ENCODE assay signal across 28 cellular contexts in the genomic region with DNA sequence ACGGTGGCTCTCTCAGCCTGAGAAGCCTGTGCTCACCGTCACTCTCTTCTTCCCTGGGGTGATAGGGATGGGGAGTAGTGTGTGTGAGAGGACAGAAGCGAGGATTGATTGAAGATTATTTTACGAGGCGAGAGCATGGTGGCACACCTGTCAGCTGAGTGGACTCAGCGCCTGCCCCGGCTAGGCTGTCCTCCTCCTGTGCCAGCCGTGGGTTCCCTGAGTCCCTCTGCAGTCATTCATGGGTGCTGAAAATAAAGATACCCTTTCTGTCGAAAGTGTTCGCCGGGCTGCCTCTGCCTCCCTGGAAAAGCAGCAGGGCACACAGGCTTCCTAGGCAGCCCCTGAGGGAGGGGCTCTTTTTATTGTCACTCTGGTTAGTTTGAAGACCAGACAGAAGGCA.
DNase-seq lines count a peak whose midpoint lies in the region; ATAC-seq and TF ChIP-seq lines count a peak whose summit lies in the region.
"Had no signal": no experiment of that assay in that cellular context is flagged by ENCODE, and none has a peak within 500 bp of the region (broad histone marks: within the 10 kb centered on the region; RNA-seq: fewer than 3 reads in every experiment).

No MANE protein-coding gene starts in this region.

- H3K4me3 ChIP-seq in ascending aorta: no peak overlapping the region
- H3K4me3 ChIP-seq in right cardiac atrium (ENCODE audit: low read length): no peak overlapping the region
- H3K4me3 ChIP-seq in thyroid gland (replicated peaks in 1 of 3): no peak overlapping the region
- H3K4me3 ChIP-seq: body of pancreas, gastroesophageal sphincter, HAP-1, mucosa of descending colon, smooth muscle cell, tibial nerve had no signal

- peak overlapping the region in 2 of 3 experiments; percentile 42 to 62; a peak in 3 of 7 replicates for H3K27ac Mint-ChIP-seq in H9
- H3K27ac Mint-ChIP-seq: activated naive CD4-positive, alpha-beta T cell treated with anti-CD3 and anti-CD28 coated beads for 36 hours; activated T-helper 1 cell treated with anti-CD3 and anti-CD28 coated beads, Interleukin-12 subunit alpha, Interleukin-12 subunit beta, Interleukin-2, Interleukin-4 antibody, amounts not matched to agents 30 ng/mL and 10 ng/mL and 1 ng/mL, durations not matched to agents 14 hours and 24 hours and 36 hours; natural killer cell; stimulated activated naive CD8-positive, alpha-beta T cell treated with anti-CD3 and anti-CD28 coated beads, Interleukin-15, Interleukin-2, amounts not matched to agents 100 ng/mL and 50 ng/mL, for 24 hours had no signal

- no peak overlapping the region for H3K4ac ChIP-seq in H9 (ENCODE audit: low read depth, low read length)

- no peaks in the 10 kb centered on the region for H3K9me3 Mint-ChIP-seq in H9
- H3K9me3 Mint-ChIP-seq: activated naive CD4-positive, alpha-beta T cell treated with anti-CD3 and anti-CD28 coated beads for 36 hours; activated T-helper 1 cell treated with anti-CD3 and anti-CD28 coated beads, Interleukin-12 subunit alpha, Interleukin-12 subunit beta, Interleukin-2, Interleukin-4 antibody, amounts not matched to agents 30 ng/mL and 10 ng/mL and 1 ng/mL, durations not matched to agents 14 hours and 24 hours and 36 hours; natural killer cell; stimulated activated naive CD8-positive, alpha-beta T cell treated with anti-CD3 and anti-CD28 coated beads, Interleukin-15, Interleukin-2, amounts not matched to agents 100 ng/mL and 50 ng/mL, for 24 hours had no signal

- no peak overlapping the region for H2BK120ac ChIP-seq in H9 (ENCODE audit: low read depth, low read length, poor library complexity, severe bottlenecking)

- H3K36me3 Mint-ChIP-seq in H9 (ENCODE audit: insufficient read depth in 1 of 3, low read depth in 3 of 3): no peaks in the 10 kb centered on the region
- H3K36me3 Mint-ChIP-seq: natural killer cell had no signal

- peaks cover 6% of the 10 kb centered on the region for H3K79me1 ChIP-seq in H9 (ENCODE audit: insufficient read depth, low read depth, low read length, poor library complexity, severe bottlenecking)

- no peak overlapping the region for H2BK12ac ChIP-seq in H9 (ENCODE audit: insufficient read length, low read depth, low read length)

- H3K56ac ChIP-seq in H9 (ENCODE audit: insufficient read length, low read depth, low read length): no peak overlapping the region

- H2BK15ac ChIP-seq in H9 (ENCODE audit: low read depth, low read length): no peak overlapping the region

- H3K9me3 ChIP-seq in H9 (ENCODE audit: control insufficient read depth, low read depth, low read length) (no peaks in the 10 kb centered on the region), ascending aorta (no peaks in the 10 kb centered on the region), right cardiac atrium (ENCODE audit: control insufficient read depth, low read length) (no peaks in the 10 kb centered on the region), thyroid gland (no peaks in the 10 kb centered on the region)
- H3K9me3 ChIP-seq: body of pancreas, Caco-2, gastroesophageal sphincter, HAP-1, mucosa of descending colon, tibial nerve had no signal

- no peak overlapping the region for H2AFZ ChIP-seq in H9 (ENCODE audit: low read length)
- H2AFZ ChIP-seq: parathyroid adenoma had no signal

- no CpG with 5 or more reads among the region's 11 CpGs for WGBS in H9 (ENCODE audit: extremely low coverage, insufficient read length, low lambda C conversion rate)
- WGBS in right cardiac atrium: 69% methylated on average over 11 of the region's 11 CpGs
- WGBS in thyroid gland, 2 donors: 80 to 89% methylated on average over 11 of the region's 11 CpGs

- H3K14ac ChIP-seq in H9 (ENCODE audit: insufficient read depth, low read length): no peak overlapping the region

- no peaks in the 10 kb centered on the region for H3K27me3 ChIP-seq in H9 (ENCODE audit: insufficient read depth, low read length)
- H3K27me3 ChIP-seq in ascending aorta: no peaks in the 10 kb centered on the region
- H3K27me3 ChIP-seq in right cardiac atrium (ENCODE audit: control insufficient read depth, insufficient read depth): no peaks in the 10 kb centered on the region
- no peaks in the 10 kb centered on the region for H3K27me3 ChIP-seq in thyroid gland
- H3K27me3 ChIP-seq: body of pancreas, gastroesophageal sphincter, tibial nerve had no signal

- H2BK5ac ChIP-seq in H9 (ENCODE audit: insufficient read length, low read length): no peak overlapping the region

- DNase-seq in H9: no peak
- no peak for DNase-seq in ascending aorta (ENCODE audit: low spot score in 2 of 2)
- DNase-seq in right cardiac atrium: peak in 1 of 3 donors; percentile 57
- DNase-seq in thyroid gland: no peak
- no peak for DNase-seq in NK-92 treated with Interleukin-12 subunit alpha and Interleukin-12 subunit beta, amount 100 ng/mL, for 24 hours (lab: John Stamatoyannopoulos, UW)
- DNase-seq in NCI-H2081 (lab: John Stamatoyannopoulos, UW): no peak
- no peak for DNase-seq in activated T-cell treated with anti-CD3 and anti-CD28 coated beads, Interleukin-2, amount 50 U/mL, for 48 hours
- DNase-seq: activated CD4-positive, alpha-beta T cell treated with anti-CD3 and anti-CD28 coated beads, Interleukin-2, amount 50 U/mL, for 4 hours; activated CD4-positive, CD25-positive, alpha-beta regulatory T cell; activated naive CD4-positive, alpha-beta T cell treated with anti-CD3 and anti-CD28 coated beads for 36 hours; body of pancreas; Caco-2; cerebellar nuclear complex; hippocampal formation; mucosa of descending colon; natural killer cell; NCI-H1436; NCI-H446 treated with DMSO at 0.1 percent for 48 hours; NCI-H82; T-helper 1 cell had no signal

- H3K9ac ChIP-seq in H9 (ENCODE audit: extremely low read depth, insufficient read length, low read length): no peak overlapping the region
- H3K9ac ChIP-seq: parathyroid adenoma had no signal

- intact Hi-C loops in ascending aorta (cut with DNase I): loop anchor here (5.0 kb wide), 1 partner anchor 174 kb away; no protein-coding TSS in a partner anchor
- intact Hi-C loops in right cardiac atrium (cut with DNase I): no loop called here
- intact Hi-C loops in thyroid gland (cut with DNase I): no loop called here

- H4K5ac ChIP-seq in H9 (ENCODE audit: insufficient read length, low read depth, low read length): no peak overlapping the region

- no peak overlapping the region for H3K23ac ChIP-seq in H9 (ENCODE audit: insufficient read length, low read depth, low read length)

- H3K4me2 ChIP-seq in H9 (ENCODE audit: insufficient read depth, insufficient read length, low read length): no peak overlapping the region
- H3K4me2 ChIP-seq: smooth muscle cell had no signal

- peaks cover 24% of the 10 kb centered on the region; the same call in 1 of the 2 replicates for H3K79me2 ChIP-seq in H9 (ENCODE audit: insufficient read depth, low read length)

- H3K27ac ChIP-seq in H9 (ENCODE audit: insufficient read length, low read depth, low read length) (no peak overlapping the region), ascending aorta (peak overlapping the region; percentile 76 to 85), right cardiac atrium (ENCODE audit: low read length) (peak overlapping the region; percentile 25), thyroid gland (peak overlapping the region; percentile 37 to 62 (median 51))
- H3K27ac ChIP-seq: body of pancreas, C4-2B, parathyroid adenoma, tibial nerve had no signal

- no peaks in the 10 kb centered on the region for H3K27me3 Mint-ChIP-seq in H9 (ENCODE audit: low read depth)
- H3K27me3 Mint-ChIP-seq: stimulated activated naive CD8-positive, alpha-beta T cell treated with anti-CD3 and anti-CD28 coated beads, Interleukin-15, Interleukin-2, amounts not matched to agents 100 ng/mL and 50 ng/mL, for 24 hours had no signal

- H3K36me3 ChIP-seq in ascending aorta (no peaks in the 10 kb centered on the region), thyroid gland (no peaks in the 10 kb centered on the region)
- H3K36me3 ChIP-seq: gastroesophageal sphincter, HAP-1, tibial nerve had no signal

- H3K4me1 ChIP-seq in H9 (ENCODE audit: insufficient read depth, low read length) (peaks cover 7% of the 10 kb centered on the region; the same call in 1 of the 2 replicates), ascending aorta (peaks cover 10 to 48% of the 10 kb centered on the region in 2 donors), right cardiac atrium (ENCODE audit: control insufficient read depth, insufficient read depth, low read length) (peaks cover 9% of the 10 kb centered on the region), thyroid gland (peaks cover 45 to 59% of the 10 kb centered on the region in 2 donors)
- H3K4me1 ChIP-seq: HAP-1 had no signal

- peaks cover 41 to 48% of the 10 kb centered on the region in 2 experiments for H3K4me1 Mint-ChIP-seq in H9

- no peak overlapping the region for H3T11ph ChIP-seq in H9 (ENCODE audit: low read length)

- H2AK5ac ChIP-seq in H9 (ENCODE audit: insufficient read length, low read length): no peak overlapping the region

- H3K23me2 ChIP-seq in H9 (ENCODE audit: insufficient read length, low read depth, low read length, poor library complexity, severe bottlenecking): no peaks in the 10 kb centered on the region

- peaks cover 5% of the 10 kb centered on the region for H4K20me1 ChIP-seq in H9 (ENCODE audit: control insufficient read depth, insufficient read depth, insufficient read length)

- TF ChIP-seq POLR2A in thyroid gland (IDR thresholded peaks at IDR 0.05): no peak

- H4K91ac ChIP-seq in H9 (ENCODE audit: insufficient read length, low read depth, low read length): no peak overlapping the region

- peak; percentile 25 to 52 for ATAC-seq in right cardiac atrium
- ATAC-seq: body of pancreas, gastroesophageal sphincter, mucosa of descending colon, natural killer cell had no signal

- TF ChIP-seq CTCF in H9 (conservative IDR thresholded peaks at IDR 0.05) (no peak), ascending aorta (IDR thresholded peaks at IDR 0.05) (no peak), thyroid gland (IDR thresholded peaks at IDR 0.05) (no peak)

- H4K8ac ChIP-seq in H9 (replicated peaks; ENCODE audit: insufficient read length, low read depth, low read length): no peak overlapping the region

- H2BK20ac ChIP-seq in H9 (ENCODE audit: low read depth, low read length, poor library complexity, severe bottlenecking): no peak overlapping the region

- H3K18ac ChIP-seq in H9 (ENCODE audit: insufficient read length, low read depth, low read length): no peak overlapping the region

- no peak overlapping the region for H3K4me3 Mint-ChIP-seq in H9
- H3K4me3 Mint-ChIP-seq: activated naive CD4-positive, alpha-beta T cell treated with anti-CD3 and anti-CD28 coated beads for 36 hours; activated T-helper 1 cell treated with anti-CD3 and anti-CD28 coated beads, Interleukin-12 subunit alpha, Interleukin-12 subunit beta, Interleukin-2, Interleukin-4 antibody, amounts not matched to agents 30 ng/mL and 10 ng/mL and 1 ng/mL, durations not matched to agents 14 hours and 24 hours and 36 hours; natural killer cell; stimulated activated naive CD8-positive, alpha-beta T cell treated with anti-CD3 and anti-CD28 coated beads, Interleukin-15, Interleukin-2, amounts not matched to agents 100 ng/mL and 50 ng/mL, for 24 hours had no signal
